24 cellular contexts compared by ENCODE assay signal in the genomic region with DNA sequence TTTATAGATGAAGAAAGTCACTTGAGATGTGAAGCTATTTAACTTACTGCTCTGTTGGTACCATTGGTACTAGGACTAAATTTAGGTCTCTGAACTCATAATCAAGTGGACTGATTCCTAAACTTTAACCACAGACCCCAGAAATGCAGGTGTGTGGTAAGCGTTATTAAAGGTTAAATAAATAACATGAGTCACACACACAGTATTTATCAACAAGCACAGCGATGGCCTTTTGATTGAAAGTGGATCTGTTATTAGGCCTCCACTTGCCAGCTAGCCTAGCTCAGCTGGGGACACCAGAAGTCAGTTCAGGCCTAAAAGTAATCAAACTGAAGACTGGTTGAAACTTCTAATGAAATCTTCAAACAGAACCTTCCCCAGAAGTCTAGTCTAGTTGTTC.
"Had no signal": no experiment of that assay in that cellular context is flagged by ENCODE, and none has a peak within 500 bp of the region (broad histone marks: within the 10 kb centered on the region; RNA-seq: fewer than 3 reads in every experiment).

No MANE protein-coding gene starts in this region.

- H3K4me1 Mint-ChIP-seq: endodermal cell had no signal

- DNase-seq: colonic mucosa; cortex of kidney; dermis blood vessel endothelial cell; dorsolateral prefrontal cortex; effector CD4-positive, alpha-beta T cell; effector CD8-positive, alpha-beta T cell; effector memory CD4-positive, alpha-beta T cell; effector memory CD8-positive, alpha-beta T cell; endodermal cell; erythroblast; esophagus squamous epithelium; foreskin fibroblast; foreskin keratinocyte; foreskin melanocyte; gastrocnemius medialis; glutamatergic neuron; head of caudate nucleus; heart left ventricle; heart right ventricle had no signal

- H3K27me3 Mint-ChIP-seq: dendritic cell treated with granulocyte-macrophage colony-stimulating factor and Interleukin-4, amounts not matched to agents 40 ng/mL and 50 ng/mL, for 4 days had no signal

- H3K36me3 ChIP-seq: colonic mucosa, esophagus muscularis mucosa, esophagus squamous epithelium, gastrocnemius medialis, gastroesophageal sphincter, heart left ventricle, heart right ventricle had no signal

- H3K9me3 ChIP-seq: colonic mucosa, gastrocnemius medialis, gastroesophageal sphincter had no signal

- H3K27ac ChIP-seq: colonic mucosa, coronary artery, dorsolateral prefrontal cortex, epithelial cell of prostate, esophagus muscularis mucosa, esophagus squamous epithelium, foreskin keratinocyte, gastrocnemius medialis, gastroesophageal sphincter, heart left ventricle, heart right ventricle had no signal

- H3K4me3 ChIP-seq: colonic mucosa, coronary artery, dorsolateral prefrontal cortex, esophagus muscularis mucosa, esophagus squamous epithelium, gastrocnemius medialis, gastroesophageal sphincter, heart left ventricle, heart right ventricle had no signal

- H3K4me3 Mint-ChIP-seq: dendritic cell treated with granulocyte-macrophage colony-stimulating factor and Interleukin-4, amounts not matched to agents 40 ng/mL and 50 ng/mL, for 4 days; effector memory CD8-positive, alpha-beta T cell; endodermal cell had no signal

- H3K4me1 ChIP-seq: colonic mucosa, esophagus muscularis mucosa, esophagus squamous epithelium, foreskin keratinocyte, gastrocnemius medialis, gastroesophageal sphincter, heart left ventricle, heart right ventricle had no signal

- H3K27ac Mint-ChIP-seq: dendritic cell treated with granulocyte-macrophage colony-stimulating factor and Interleukin-4, amounts not matched to agents 40 ng/mL and 50 ng/mL, for 4 days; effector memory CD8-positive, alpha-beta T cell; endodermal cell had no signal

- H3K27me3 ChIP-seq: colonic mucosa, esophagus muscularis mucosa, esophagus squamous epithelium, foreskin keratinocyte, gastrocnemius medialis, gastroesophageal sphincter, heart left ventricle, heart right ventricle had no signal
